ENCODE assay signal across 11 cellular contexts in genomic region chr7:144293794-144294501, GRCh38. TPM values are rescaled to one million over a fixed set of nuclear protein-coding genes. Genes with fewer than 3 reads are reported as not detected.
A peak's percentile ranks its signal among the peaks of the same experiment; 100 is the strongest.
DNase-seq lines count a peak whose midpoint lies in the region; ATAC-seq and TF ChIP-seq lines count a peak whose summit lies in the region.
"Not testable (repeated sequence)": the region's sequence is repeated elsewhere in the genome, so short reads cannot be mapped to it uniquely, and the experiment has no call there.
"Had no signal": no experiment of that assay in that cellular context is flagged by ENCODE, and none has a peak within 500 bp of the region (broad histone marks: within the 10 kb centered on the region; RNA-seq: fewer than 3 reads in every experiment).

No MANE protein-coding gene starts in this region.

- H3K9me3 Mint-ChIP-seq in Caco-2 (ENCODE audit: unreplicated experiment); activated T-cell treated with anti-CD3 and anti-CD28 coated beads, Interleukin-2, amount 50 U/mL, for 4 hours: not testable (repeated sequence)

- not testable (repeated sequence) for H3K36me3 Mint-ChIP-seq in Caco-2 (ENCODE audit: insufficient read depth, unreplicated experiment); activated T-cell treated with anti-CD3 and anti-CD28 coated beads, Interleukin-2, amount 50 U/mL, for 4 hours (ENCODE audit: insufficient read depth)

- DNase-seq in Caco-2; activated T-cell treated with anti-CD3 and anti-CD28 coated beads, Interleukin-2, amount 50 U/mL, for 4 hours; Right ventricle myocardium superior; psoas muscle: not testable (repeated sequence)

- ATAC-seq in GM19351 (IDR thresholded peaks at IDR 0.05; ENCODE audit: unreplicated experiment) = peak; percentile 73
- ATAC-seq in GM21737 (IDR thresholded peaks at IDR 0.05; ENCODE audit: unreplicated experiment) = peak; percentile 72
- ATAC-seq in HG03025 (IDR thresholded peaks at IDR 0.05; ENCODE audit: low FRiP score, unreplicated experiment) = peak; percentile 75
- peak; percentile 49 for ATAC-seq in HG03469 (IDR thresholded peaks at IDR 0.05; ENCODE audit: unreplicated experiment)
- ATAC-seq in activated T-cell treated with anti-CD3 and anti-CD28 coated beads, Interleukin-2, amount 50 U/mL, for 4 hours = peak; percentile 83 to 87
- peak; percentile 97 for ATAC-seq in Right ventricle myocardium superior (ENCODE audit: poor library complexity)
- ATAC-seq in psoas muscle = peak; percentile 35 to 75 (median 54)

- TF ChIP-seq CTCF in Caco-2 (IDR thresholded peaks at IDR 0.05; ENCODE audit: insufficient read depth in 1 of 2, low read depth in 1 of 2, low read length in 1 of 2, severe bottlenecking in 1 of 2, unreplicated experiment in 1 of 2); psoas muscle (IDR thresholded peaks at IDR 0.05): not testable (repeated sequence)

- not testable (repeated sequence) for H3K27ac ChIP-seq in psoas muscle

- BruUV-seq in Caco-2 (replicated peaks; lab: Mats Ljungman, UMichigan) = TSS peak; percentile 82

- not testable (repeated sequence) for H3K36me3 ChIP-seq in Caco-2 (ENCODE audit: control insufficient read depth, insufficient read depth, low read length); psoas muscle (ENCODE audit: insufficient read depth in 1 of 2, low read depth in 1 of 2)

- not testable (repeated sequence) for H3K4me3 Mint-ChIP-seq in Caco-2 (ENCODE audit: unreplicated experiment); activated T-cell treated with anti-CD3 and anti-CD28 coated beads, Interleukin-2, amount 50 U/mL, for 4 hours

- intact Hi-C loops in Caco-2 (cut with micrococcal nuclease; ENCODE audit: unreplicated experiment); Right ventricle myocardium superior (cut with DNase I); psoas muscle (cut with DNase I): not testable (repeated sequence)

- POLR2A ChIA-PET in Caco-2 (lab: Charles Lee) = not testable (repeated sequence)

- H3K9me3 ChIP-seq in Caco-2, psoas muscle: not testable (repeated sequence)

- H3K27ac Mint-ChIP-seq in Caco-2 (ENCODE audit: unreplicated experiment) = not testable (repeated sequence)

- H3K4me1 Mint-ChIP-seq in Caco-2 (ENCODE audit: low read depth, unreplicated experiment); activated T-cell treated with anti-CD3 and anti-CD28 coated beads, Interleukin-2, amount 50 U/mL, for 4 hours (ENCODE audit: low read depth): not testable (repeated sequence)

- not testable (repeated sequence) for H3K27me3 ChIP-seq in Caco-2 (replicated peaks; ENCODE audit: control insufficient read depth, insufficient read depth, low read length); psoas muscle (ENCODE audit: insufficient read depth in 3 of 3, low read length in 2 of 3)

- not testable (repeated sequence) for H3K27me3 Mint-ChIP-seq in Caco-2 (ENCODE audit: insufficient read depth, unreplicated experiment); activated T-cell treated with anti-CD3 and anti-CD28 coated beads, Interleukin-2, amount 50 U/mL, for 4 hours (ENCODE audit: low read depth)

- CTCF ChIA-PET in Caco-2 (lab: Charles Lee) = not testable (repeated sequence)

- not testable (repeated sequence) for H3K4me3 ChIP-seq in Caco-2 (ENCODE audit: low read depth, low read length); psoas muscle

- H3K4me1 ChIP-seq in Caco-2, psoas muscle: not testable (repeated sequence)

- no CpG with 5 or more reads among the region's 60 CpGs for WGBS in psoas muscle, 3 donors

RNA-seq across cellular contexts. Expression of gene OR2A1, which starts 18.3 kb away (rescaled TPM):
- total RNA-seq in Caco-2 (2022) (not detected in 2 replicates), Right ventricle myocardium superior (not detected), psoas muscle (not detected)
- not detected for total RNA-seq in activated T-cell treated with anti-CD3 and anti-CD28 coated beads, Interleukin-2, amount 50 U/mL, for 4 hours
- under 1 TPM in 2 of 3 donors, not detected in 1; 0.01 to 0.03 TPM for polyA plus RNA-seq in psoas muscle
- total RNA-seq: bronchial epithelial cell, G401, SJCRH30 had no signal

RNA-seq across cellular contexts. Expression of gene CTAGE8, which starts 24.9 kb away (rescaled TPM):
- total RNA-seq in Caco-2 (2022) = 5.7 and 6.3 TPM in 2 replicates
- total RNA-seq in activated T-cell treated with anti-CD3 and anti-CD28 coated beads, Interleukin-2, amount 50 U/mL, for 4 hours = under 1 TPM; 0.14 to 0.53 (median 0.29) TPM
- total RNA-seq in Right ventricle myocardium superior = 0.32 TPM
- total RNA-seq in psoas muscle = under 1 TPM in 1 of 4 donors, not detected in 3; 0.15 TPM
- under 1 TPM in 2 of 3 donors, not detected in 1; 0.03 to 0.04 TPM for polyA plus RNA-seq in psoas muscle
- total RNA-seq: G401, SJCRH30 had no signal

RNA-seq across cellular contexts. Expression of gene OR2A7, which starts 29.4 kb away (rescaled TPM):
- total RNA-seq in Caco-2 (2022) = 1.3 and 2.0 TPM in 2 replicates
- under 1 TPM; 0.42 to 0.71 (median 0.58) TPM for total RNA-seq in activated T-cell treated with anti-CD3 and anti-CD28 coated beads, Interleukin-2, amount 50 U/mL, for 4 hours
- total RNA-seq in Right ventricle myocardium superior = 0.51 TPM
- total RNA-seq in psoas muscle = under 1 TPM in 1 of 4 donors, not detected in 3; 0.34 TPM
- polyA plus RNA-seq in psoas muscle = under 1 TPM in 2 of 3 donors, not detected in 1; 0.06 to 0.07 TPM
- total RNA-seq: G401, SJCRH30 had no signal

RNA-seq across cellular contexts. Expression of gene OR2A42, which starts 54.5 kb away (rescaled TPM):
- total RNA-seq in Caco-2 (2022) (not detected in 2 replicates), Right ventricle myocardium superior (not detected), psoas muscle (not detected)
- not detected for total RNA-seq in activated T-cell treated with anti-CD3 and anti-CD28 coated beads, Interleukin-2, amount 50 U/mL, for 4 hours
- under 1 TPM in 2 of 3 donors, not detected in 1; 0.01 to 0.03 TPM for polyA plus RNA-seq in psoas muscle
- total RNA-seq: bronchial epithelial cell, G401, SJCRH30 had no signal
